8 cellular contexts compared by ENCODE assay signal in genomic region chr1:71196685-71197084, GRCh38.
DNase-seq lines count a peak whose midpoint lies in the region; ATAC-seq, FAIRE-seq and TF ChIP-seq lines count a peak whose summit lies in the region.

No MANE protein-coding gene starts in this region.

- H3K36me3 Mint-ChIP-seq in astrocyte (ENCODE audit: low read depth, unreplicated experiment), result no peaks in the 10 kb centered on the region
- H3K36me3 Mint-ChIP-seq in activated T-helper 2 cell treated with anti-CD3 and anti-CD28 coated beads, Interferon-gamma antibody, Interleukin-2, Interleukin-4, amounts not matched to agents 10 μg/mL and 5 μg/mL and 100 μg/mL, durations not matched to agents 14 hours and 24 hours and 36 hours (ENCODE audit: low read depth), result no peaks in the 10 kb centered on the region

- no peak for FAIRE-seq in astrocyte (lab: Jason Lieb, UNC)

- peak; percentile 57 for ATAC-seq in left colon
- ATAC-seq in GM18511 (IDR thresholded peaks at IDR 0.05; ENCODE audit: unreplicated experiment), result no peak

- no peaks in the 10 kb centered on the region for H4K20me1 ChIP-seq in astrocyte (ENCODE audit: insufficient read depth, low read length)

- no peak overlapping the region for H3K27ac Mint-ChIP-seq in astrocyte (ENCODE audit: unreplicated experiment)
- H3K27ac Mint-ChIP-seq in activated T-helper 2 cell treated with anti-CD3 and anti-CD28 coated beads, Interferon-gamma antibody, Interleukin-2, Interleukin-4, amounts not matched to agents 10 μg/mL and 5 μg/mL and 100 μg/mL, durations not matched to agents 14 hours and 24 hours and 36 hours, result no peak overlapping the region

- TF ChIP-seq CTCF in NB4 (IDR thresholded peaks at IDR 0.05; ENCODE audit: low read depth, low read length) (no peak), astrocyte (IDR thresholded peaks at IDR 0.05; ENCODE audit: insufficient read depth, low read depth, low read length) (peak; percentile 25)

- no peak overlapping the region for H2AFZ ChIP-seq in astrocyte (ENCODE audit: low read depth, low read length)

- H3K4me1 Mint-ChIP-seq in astrocyte (ENCODE audit: low read depth, unreplicated experiment), result no peaks in the 10 kb centered on the region
- H3K4me1 Mint-ChIP-seq in activated T-helper 2 cell treated with anti-CD3 and anti-CD28 coated beads, Interferon-gamma antibody, Interleukin-2, Interleukin-4, amounts not matched to agents 10 μg/mL and 5 μg/mL and 100 μg/mL, durations not matched to agents 14 hours and 24 hours and 36 hours (ENCODE audit: low read depth), result no peaks in the 10 kb centered on the region

- no peaks in the 10 kb centered on the region for H3K9me3 Mint-ChIP-seq in astrocyte (ENCODE audit: unreplicated experiment)
- H3K9me3 Mint-ChIP-seq in activated T-helper 2 cell treated with anti-CD3 and anti-CD28 coated beads, Interferon-gamma antibody, Interleukin-2, Interleukin-4, amounts not matched to agents 10 μg/mL and 5 μg/mL and 100 μg/mL, durations not matched to agents 14 hours and 24 hours and 36 hours, result no peaks in the 10 kb centered on the region

- no peaks in the 10 kb centered on the region for H3K27me3 Mint-ChIP-seq in astrocyte (ENCODE audit: low read depth, unreplicated experiment)
- no peaks in the 10 kb centered on the region for H3K27me3 Mint-ChIP-seq in activated T-helper 2 cell treated with anti-CD3 and anti-CD28 coated beads, Interferon-gamma antibody, Interleukin-2, Interleukin-4, amounts not matched to agents 10 μg/mL and 5 μg/mL and 100 μg/mL, durations not matched to agents 14 hours and 24 hours and 36 hours (ENCODE audit: low read depth)

- H3K4me3 Mint-ChIP-seq in astrocyte (ENCODE audit: unreplicated experiment), result no peak overlapping the region
- no peak overlapping the region for H3K4me3 Mint-ChIP-seq in activated T-helper 2 cell treated with anti-CD3 and anti-CD28 coated beads, Interferon-gamma antibody, Interleukin-2, Interleukin-4, amounts not matched to agents 10 μg/mL and 5 μg/mL and 100 μg/mL, durations not matched to agents 14 hours and 24 hours and 36 hours (ENCODE audit: low read depth)

- no peak overlapping the region for H3K4me3 ChIP-seq in NB4 (ENCODE audit: low read depth, low read length)
- no peak overlapping the region for H3K4me3 ChIP-seq in astrocyte (ENCODE audit: insufficient read depth, low read depth, low read length)

- peak; percentile 38 for DNase-seq in COR-L47 (lab: John Stamatoyannopoulos, UW)
- peak; percentile 20 for DNase-seq in NB4 (ENCODE audit: low read depth)
- DNase-seq in astrocyte (ENCODE audit: low read depth), result peak; percentile 3
- no peak for DNase-seq in left colon
- DNase-seq in activated CD8-positive, alpha-beta memory T cell treated with anti-CD3 and anti-CD28 coated beads, Interleukin-2, amount 50 U/mL, for 48 hours, result no peak
- DNase-seq in NCI-H1048 (lab: John Stamatoyannopoulos, UW), result no peak
- DNase-seq in activated T-helper 2 cell treated with anti-CD3 and anti-CD28 coated beads, Interferon-gamma antibody, Interleukin-2, Interleukin-4, amounts not matched to agents 10 μg/mL and 5 μg/mL and 100 μg/mL, durations not matched to agents 14 hours and 24 hours and 36 hours (ENCODE audit: low spot score), result no peak

- no peaks in the 10 kb centered on the region for H3K27me3 ChIP-seq in astrocyte (ENCODE audit: insufficient read depth, low read length)

- no peak for TF ChIP-seq POLR2A in NB4 (IDR thresholded peaks at IDR 0.05; ENCODE audit: extremely low read depth, insufficient read length)

- no peaks in the 10 kb centered on the region for H3K4me1 ChIP-seq in astrocyte (ENCODE audit: insufficient read depth, low read length)

- no peaks in the 10 kb centered on the region for H3K79me2 ChIP-seq in astrocyte (ENCODE audit: insufficient read depth, low read length)

- H3K36me3 ChIP-seq in astrocyte (ENCODE audit: insufficient read depth, low read length), result no peaks in the 10 kb centered on the region

- intact Hi-C loops in left colon (cut with DNase I, micrococcal nuclease), result loop anchor here in 1 of 2 donors (10.0 kb wide), 1 partner anchor 328 kb away; no protein-coding TSS in a partner anchor
- intact Hi-C loops in activated T-helper 2 cell treated with anti-CD3 and anti-CD28 coated beads, Interferon-gamma antibody, Interleukin-2, Interleukin-4, amounts not matched to agents 10 μg/mL and 5 μg/mL and 100 μg/mL, durations not matched to agents 14 hours and 24 hours and 36 hours (cut with micrococcal nuclease), result no loop called here

- H3K9ac ChIP-seq in astrocyte (ENCODE audit: low read length), result no peak overlapping the region

- no peak overlapping the region for H3K4me2 ChIP-seq in astrocyte (ENCODE audit: low read length)

- no peak overlapping the region for H3K27ac ChIP-seq in astrocyte (ENCODE audit: low read depth, low read length)

- H3K9me3 ChIP-seq in astrocyte (ENCODE audit: insufficient read depth, low read depth, low read length), result no peaks in the 10 kb centered on the region

Comparison
In these comparisons a context has a peak if more than half of its experiments do, and no peak if none do; other contexts are left out.
1. DNase-seq: peak in COR-L47 (single experiment), NB4 (single experiment) and astrocyte (single experiment); none in left colon (0 of 2), activated CD8-positive, alpha-beta memory T cell treated with anti-CD3 and anti-CD28 coated beads, Interleukin-2, amount 50 U/mL, for 48 hours (single experiment), NCI-H1048 (single experiment) and activated T-helper 2 cell treated with anti-CD3 and anti-CD28 coated beads, Interferon-gamma antibody, Interleukin-2, Interleukin-4, amounts not matched to agents 10 μg/mL and 5 μg/mL and 100 μg/mL, durations not matched to agents 14 hours and 24 hours and 36 hours (single experiment).